Comparison of ENCODE assay signal across 1 cellular context in genomic region chr15:70704166-70704565, GRCh38.
TF ChIP-seq lines count a peak whose summit lies in the region.

No MANE protein-coding gene starts in this region.

TF ChIP-seq in HepG2, 621 proteins besides CTCF, POLR2A, EP300 and RAD21 (continued from another document and continues in another):
- TF ChIP-seq, protein P1, sequence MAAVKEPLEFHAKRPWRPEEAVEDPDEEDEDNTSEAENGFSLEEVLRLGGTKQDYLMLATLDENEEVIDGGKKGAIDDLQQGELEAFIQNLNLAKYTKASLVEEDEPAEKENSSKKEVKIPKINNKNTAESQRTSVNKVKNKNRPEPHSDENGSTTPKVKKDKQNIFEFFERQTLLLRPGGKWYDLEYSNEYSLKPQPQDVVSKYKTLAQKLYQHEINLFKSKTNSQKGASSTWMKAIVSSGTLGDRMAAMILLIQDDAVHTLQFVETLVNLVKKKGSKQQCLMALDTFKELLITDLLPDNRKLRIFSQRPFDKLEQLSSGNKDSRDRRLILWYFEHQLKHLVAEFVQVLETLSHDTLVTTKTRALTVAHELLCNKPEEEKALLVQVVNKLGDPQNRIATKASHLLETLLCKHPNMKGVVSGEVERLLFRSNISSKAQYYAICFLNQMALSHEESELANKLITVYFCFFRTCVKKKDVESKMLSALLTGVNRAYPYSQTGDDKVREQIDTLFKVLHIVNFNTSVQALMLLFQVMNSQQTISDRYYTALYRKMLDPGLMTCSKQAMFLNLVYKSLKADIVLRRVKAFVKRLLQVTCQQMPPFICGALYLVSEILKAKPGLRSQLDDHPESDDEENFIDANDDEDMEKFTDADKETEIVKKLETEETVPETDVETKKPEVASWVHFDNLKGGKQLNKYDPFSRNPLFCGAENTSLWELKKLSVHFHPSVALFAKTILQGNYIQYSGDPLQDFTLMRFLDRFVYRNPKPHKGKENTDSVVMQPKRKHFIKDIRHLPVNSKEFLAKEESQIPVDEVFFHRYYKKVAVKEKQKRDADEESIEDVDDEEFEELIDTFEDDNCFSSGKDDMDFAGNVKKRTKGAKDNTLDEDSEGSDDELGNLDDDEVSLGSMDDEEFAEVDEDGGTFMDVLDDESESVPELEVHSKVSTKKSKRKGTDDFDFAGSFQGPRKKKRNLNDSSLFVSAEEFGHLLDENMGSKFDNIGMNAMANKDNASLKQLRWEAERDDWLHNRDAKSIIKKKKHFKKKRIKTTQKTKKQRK (IDR thresholded peaks at IDR 0.05; ENCODE audit: low read length) = no peak
- TF ChIP-seq XRCC5 (optimal IDR thresholded peaks at IDR 0.05; ENCODE audit: low read length) (no peak), ZNF282 (IDR thresholded peaks at IDR 0.05; ENCODE audit: partially characterized antibody) (no peak), ZNF354B (CRISPR knock-in tag; IDR thresholded peaks at IDR 0.05) (no peak), NFE2 (CRISPR knock-in tag; IDR thresholded peaks at IDR 0.05) (no peak), RCOR2 (CRISPR knock-in tag; IDR thresholded peaks at IDR 0.05) (no peak), DNMT3B (CRISPR knock-in tag; conservative IDR thresholded peaks at IDR 0.05) (no peak), NFE2L1 (CRISPR knock-in tag; IDR thresholded peaks at IDR 0.05; ENCODE audit: borderline replicate concordance) (no peak), THAP11 (CRISPR knock-in tag; IDR thresholded peaks at IDR 0.05) (no peak), ZNF337 (CRISPR knock-in tag; IDR thresholded peaks at IDR 0.05; ENCODE audit: borderline replicate concordance, low read depth) (no peak), NFKBIZ (CRISPR knock-in tag; IDR thresholded peaks at IDR 0.05) (no peak), THRA (CRISPR knock-in tag; IDR thresholded peaks at IDR 0.05; ENCODE audit: borderline replicate concordance) (0 out of 2 replicates have a peak, but pooled peaks have one; percentile 21), ZNF564 (CRISPR knock-in tag; IDR thresholded peaks at IDR 0.05) (no peak), ZSCAN30 (CRISPR knock-in tag; IDR thresholded peaks at IDR 0.05) (no peak), TFE3 (CRISPR knock-in tag; IDR thresholded peaks at IDR 0.05) (no peak), ZNF570 (CRISPR knock-in tag; IDR thresholded peaks at IDR 0.05; ENCODE audit: borderline replicate concordance) (no peak), ZFP91 (CRISPR knock-in tag; IDR thresholded peaks at IDR 0.05; ENCODE audit: borderline replicate concordance) (no peak), U2AF1 (optimal IDR thresholded peaks at IDR 0.05; ENCODE audit: low read depth, low read length) (no peak), RARG (CRISPR knock-in tag; IDR thresholded peaks at IDR 0.05; ENCODE audit: low read depth) (no peak), ZBTB7B (CRISPR knock-in tag; IDR thresholded peaks at IDR 0.05) (no peak), ERF (CRISPR knock-in tag; IDR thresholded peaks at IDR 0.05) (no peak), SNAI1 (CRISPR knock-in tag; IDR thresholded peaks at IDR 0.05; ENCODE audit: borderline replicate concordance) (no peak), HHEX (CRISPR knock-in tag; IDR thresholded peaks at IDR 0.05) (peak; percentile 98), TFAP4 (IDR thresholded peaks at IDR 0.05; ENCODE audit: borderline replicate concordance, low read depth) (peak; percentile 65; the same call in 1 of the 2 replicates), STAT6 (CRISPR knock-in tag; IDR thresholded peaks at IDR 0.05; ENCODE audit: borderline replicate concordance) (no peak), MEIS1 (CRISPR knock-in tag; IDR thresholded peaks at IDR 0.05; ENCODE audit: borderline replicate concordance) (no peak), ZKSCAN8 (CRISPR knock-in tag; IDR thresholded peaks at IDR 0.05; ENCODE audit: borderline replicate concordance) (no peak), NFATC3 (CRISPR knock-in tag; IDR thresholded peaks at IDR 0.05) (no peak), ISL2 (CRISPR knock-in tag; IDR thresholded peaks at IDR 0.05) (no peak), HOXD1 (CRISPR knock-in tag; IDR thresholded peaks at IDR 0.05) (no peak), RARA (CRISPR knock-in tag; IDR thresholded peaks at IDR 0.05) (peak; percentile 23; the same call in 1 of the 2 replicates)
- TF ChIP-seq, protein P2, sequence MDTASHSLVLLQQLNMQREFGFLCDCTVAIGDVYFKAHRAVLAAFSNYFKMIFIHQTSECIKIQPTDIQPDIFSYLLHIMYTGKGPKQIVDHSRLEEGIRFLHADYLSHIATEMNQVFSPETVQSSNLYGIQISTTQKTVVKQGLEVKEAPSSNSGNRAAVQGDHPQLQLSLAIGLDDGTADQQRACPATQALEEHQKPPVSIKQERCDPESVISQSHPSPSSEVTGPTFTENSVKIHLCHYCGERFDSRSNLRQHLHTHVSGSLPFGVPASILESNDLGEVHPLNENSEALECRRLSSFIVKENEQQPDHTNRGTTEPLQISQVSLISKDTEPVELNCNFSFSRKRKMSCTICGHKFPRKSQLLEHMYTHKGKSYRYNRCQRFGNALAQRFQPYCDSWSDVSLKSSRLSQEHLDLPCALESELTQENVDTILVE (CRISPR knock-in tag; IDR thresholded peaks at IDR 0.05) = no peak
- TF ChIP-seq, protein P3, sequence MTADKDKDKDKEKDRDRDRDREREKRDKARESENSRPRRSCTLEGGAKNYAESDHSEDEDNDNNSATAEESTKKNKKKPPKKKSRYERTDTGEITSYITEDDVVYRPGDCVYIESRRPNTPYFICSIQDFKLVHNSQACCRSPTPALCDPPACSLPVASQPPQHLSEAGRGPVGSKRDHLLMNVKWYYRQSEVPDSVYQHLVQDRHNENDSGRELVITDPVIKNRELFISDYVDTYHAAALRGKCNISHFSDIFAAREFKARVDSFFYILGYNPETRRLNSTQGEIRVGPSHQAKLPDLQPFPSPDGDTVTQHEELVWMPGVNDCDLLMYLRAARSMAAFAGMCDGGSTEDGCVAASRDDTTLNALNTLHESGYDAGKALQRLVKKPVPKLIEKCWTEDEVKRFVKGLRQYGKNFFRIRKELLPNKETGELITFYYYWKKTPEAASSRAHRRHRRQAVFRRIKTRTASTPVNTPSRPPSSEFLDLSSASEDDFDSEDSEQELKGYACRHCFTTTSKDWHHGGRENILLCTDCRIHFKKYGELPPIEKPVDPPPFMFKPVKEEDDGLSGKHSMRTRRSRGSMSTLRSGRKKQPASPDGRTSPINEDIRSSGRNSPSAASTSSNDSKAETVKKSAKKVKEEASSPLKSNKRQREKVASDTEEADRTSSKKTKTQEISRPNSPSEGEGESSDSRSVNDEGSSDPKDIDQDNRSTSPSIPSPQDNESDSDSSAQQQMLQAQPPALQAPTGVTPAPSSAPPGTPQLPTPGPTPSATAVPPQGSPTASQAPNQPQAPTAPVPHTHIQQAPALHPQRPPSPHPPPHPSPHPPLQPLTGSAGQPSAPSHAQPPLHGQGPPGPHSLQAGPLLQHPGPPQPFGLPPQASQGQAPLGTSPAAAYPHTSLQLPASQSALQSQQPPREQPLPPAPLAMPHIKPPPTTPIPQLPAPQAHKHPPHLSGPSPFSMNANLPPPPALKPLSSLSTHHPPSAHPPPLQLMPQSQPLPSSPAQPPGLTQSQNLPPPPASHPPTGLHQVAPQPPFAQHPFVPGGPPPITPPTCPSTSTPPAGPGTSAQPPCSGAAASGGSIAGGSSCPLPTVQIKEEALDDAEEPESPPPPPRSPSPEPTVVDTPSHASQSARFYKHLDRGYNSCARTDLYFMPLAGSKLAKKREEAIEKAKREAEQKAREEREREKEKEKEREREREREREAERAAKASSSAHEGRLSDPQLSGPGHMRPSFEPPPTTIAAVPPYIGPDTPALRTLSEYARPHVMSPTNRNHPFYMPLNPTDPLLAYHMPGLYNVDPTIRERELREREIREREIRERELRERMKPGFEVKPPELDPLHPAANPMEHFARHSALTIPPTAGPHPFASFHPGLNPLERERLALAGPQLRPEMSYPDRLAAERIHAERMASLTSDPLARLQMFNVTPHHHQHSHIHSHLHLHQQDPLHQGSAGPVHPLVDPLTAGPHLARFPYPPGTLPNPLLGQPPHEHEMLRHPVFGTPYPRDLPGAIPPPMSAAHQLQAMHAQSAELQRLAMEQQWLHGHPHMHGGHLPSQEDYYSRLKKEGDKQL (CRISPR knock-in tag; IDR thresholded peaks at IDR 0.05; ENCODE audit: low read depth) = peak; percentile 44; the same call in 1 of the 2 replicates
- TF ChIP-seq, protein P4, sequence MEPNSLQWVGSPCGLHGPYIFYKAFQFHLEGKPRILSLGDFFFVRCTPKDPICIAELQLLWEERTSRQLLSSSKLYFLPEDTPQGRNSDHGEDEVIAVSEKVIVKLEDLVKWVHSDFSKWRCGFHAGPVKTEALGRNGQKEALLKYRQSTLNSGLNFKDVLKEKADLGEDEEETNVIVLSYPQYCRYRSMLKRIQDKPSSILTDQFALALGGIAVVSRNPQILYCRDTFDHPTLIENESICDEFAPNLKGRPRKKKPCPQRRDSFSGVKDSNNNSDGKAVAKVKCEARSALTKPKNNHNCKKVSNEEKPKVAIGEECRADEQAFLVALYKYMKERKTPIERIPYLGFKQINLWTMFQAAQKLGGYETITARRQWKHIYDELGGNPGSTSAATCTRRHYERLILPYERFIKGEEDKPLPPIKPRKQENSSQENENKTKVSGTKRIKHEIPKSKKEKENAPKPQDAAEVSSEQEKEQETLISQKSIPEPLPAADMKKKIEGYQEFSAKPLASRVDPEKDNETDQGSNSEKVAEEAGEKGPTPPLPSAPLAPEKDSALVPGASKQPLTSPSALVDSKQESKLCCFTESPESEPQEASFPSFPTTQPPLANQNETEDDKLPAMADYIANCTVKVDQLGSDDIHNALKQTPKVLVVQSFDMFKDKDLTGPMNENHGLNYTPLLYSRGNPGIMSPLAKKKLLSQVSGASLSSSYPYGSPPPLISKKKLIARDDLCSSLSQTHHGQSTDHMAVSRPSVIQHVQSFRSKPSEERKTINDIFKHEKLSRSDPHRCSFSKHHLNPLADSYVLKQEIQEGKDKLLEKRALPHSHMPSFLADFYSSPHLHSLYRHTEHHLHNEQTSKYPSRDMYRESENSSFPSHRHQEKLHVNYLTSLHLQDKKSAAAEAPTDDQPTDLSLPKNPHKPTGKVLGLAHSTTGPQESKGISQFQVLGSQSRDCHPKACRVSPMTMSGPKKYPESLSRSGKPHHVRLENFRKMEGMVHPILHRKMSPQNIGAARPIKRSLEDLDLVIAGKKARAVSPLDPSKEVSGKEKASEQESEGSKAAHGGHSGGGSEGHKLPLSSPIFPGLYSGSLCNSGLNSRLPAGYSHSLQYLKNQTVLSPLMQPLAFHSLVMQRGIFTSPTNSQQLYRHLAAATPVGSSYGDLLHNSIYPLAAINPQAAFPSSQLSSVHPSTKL (CRISPR knock-in tag; IDR thresholded peaks at IDR 0.05) = peak; percentile 37
- TF ChIP-seq, protein P5, sequence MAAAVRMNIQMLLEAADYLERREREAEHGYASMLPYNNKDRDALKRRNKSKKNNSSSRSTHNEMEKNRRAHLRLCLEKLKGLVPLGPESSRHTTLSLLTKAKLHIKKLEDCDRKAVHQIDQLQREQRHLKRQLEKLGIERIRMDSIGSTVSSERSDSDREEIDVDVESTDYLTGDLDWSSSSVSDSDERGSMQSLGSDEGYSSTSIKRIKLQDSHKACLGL (CRISPR knock-in tag; IDR thresholded peaks at IDR 0.05) = no peak
